Comparison of ENCODE assay signal across 29 cellular contexts in genomic region chr5:170375283-170375682, GRCh38. TPM values are rescaled to one million over a fixed set of nuclear protein-coding genes. Genes with fewer than 3 reads are reported as not detected.
"Had no signal": no experiment of that assay in that cellular context is flagged by ENCODE, and none has a peak within 500 bp of the region (broad histone marks: within the 10 kb centered on the region; RNA-seq: fewer than 3 reads in every experiment).

No MANE protein-coding gene starts in this region.

- H3K4me3 ChIP-seq: ovary, psoas muscle, right lobe of liver, skin epidermis, smooth muscle cell, spleen, stomach, thoracic aorta, thyroid gland, tibial nerve, upper lobe of left lung, vagina had no signal

- H3K27me3 ChIP-seq: ovary, right lobe of liver, spleen, stomach, thyroid gland, tibial nerve, upper lobe of left lung, vagina had no signal

- H3K4me1 ChIP-seq: psoas muscle, right lobe of liver, stomach, thyroid gland, tibial nerve, upper lobe of left lung, vagina had no signal

- ATAC-seq: naive thymus-derived CD8-positive, alpha-beta T cell; natural killer cell treated with Interleukin-12 subunit alpha and Interleukin-12 subunit beta and Interleukin-15 and Interleukin-18, amount 100 ng/mL, for 72 hours; psoas muscle; right cardiac atrium; right lobe of liver; stimulated activated effector memory CD8-positive, alpha-beta T cell treated with anti-CD3 and anti-CD28 coated beads, Interleukin-12 subunit alpha, Interleukin-12 subunit beta, amount 100 ng/mL, for 72 hours; stimulated activated naive B cell treated with anti-CD40 and anti-IgM and Interleukin-4, amounts not matched to agents 10 μg/mL and 1 μg/mL and 100 μg/mL, for 72 hours had no signal

- H3K9ac ChIP-seq: parathyroid adenoma had no signal

- H3K4me2 ChIP-seq: smooth muscle cell had no signal

- H3K36me3 ChIP-seq: ovary, right lobe of liver, thyroid gland, tibial nerve, upper lobe of left lung, vagina had no signal

- DNase-seq: naive thymus-derived CD8-positive, alpha-beta T cell; nephron progenitor cell; occipital lobe; ovary; psoas muscle; right cardiac atrium; right lobe of liver; spleen; stimulated activated CD4-positive, alpha-beta T cell treated with anti-CD3 and anti-CD28 coated beads, Interleukin-12 subunit alpha, Interleukin-12 subunit beta, amount 100 ng/mL, for 4 hours; stimulated activated CD4-positive, alpha-beta T cell treated with anti-CD3 and anti-CD28 coated beads, Interleukin-1b, Interleukin-23, amount 100 ng/mL, for 48 hours; stimulated activated CD4-positive, alpha-beta T cell treated with anti-CD3 and anti-CD28 coated beads, Interleukin-4, amount 100 ng/mL, for 1 hour; stimulated activated naive B cell treated with anti-CD40 and anti-IgM and Interleukin-4, amounts not matched to agents 10 μg/mL and 1 μg/mL and 100 μg/mL, for 72 hours; stimulated activated naive CD4-positive, alpha-beta T cell treated with Interleukin-2 at 50 U/mL for 16 hours; stomach; thyroid gland; trophoblast cell; upper lobe of left lung had no signal

- H3K79me2 ChIP-seq: parathyroid adenoma had no signal

- H3K9me3 ChIP-seq: ovary, psoas muscle, right lobe of liver, spleen, stomach, thoracic aorta, thyroid gland, tibial nerve, upper lobe of left lung, vagina had no signal

- FAIRE-seq: urothelium cell line had no signal

- H2AFZ ChIP-seq: parathyroid adenoma had no signal

- H3K27ac ChIP-seq: ovary, parathyroid adenoma, psoas muscle, right lobe of liver, skin epidermis, spleen, stomach, thoracic aorta, thyroid gland, tibial nerve, upper lobe of left lung, vagina had no signal

RNA-seq across cellular contexts. Expression of gene KCNMB1, which starts 13.9 kb away (rescaled TPM):
- total RNA-seq: naive thymus-derived CD8-positive, alpha-beta T cell; natural killer cell treated with Interleukin-12 subunit alpha and Interleukin-12 subunit beta and Interleukin-15 and Interleukin-18, amount 100 ng/mL, for 72 hours; neural crest cell; progenitor cell of endocrine pancreas; renal cortical epithelial cell had no signal
